23 cellular contexts compared by ENCODE assay signal in the genomic region with DNA sequence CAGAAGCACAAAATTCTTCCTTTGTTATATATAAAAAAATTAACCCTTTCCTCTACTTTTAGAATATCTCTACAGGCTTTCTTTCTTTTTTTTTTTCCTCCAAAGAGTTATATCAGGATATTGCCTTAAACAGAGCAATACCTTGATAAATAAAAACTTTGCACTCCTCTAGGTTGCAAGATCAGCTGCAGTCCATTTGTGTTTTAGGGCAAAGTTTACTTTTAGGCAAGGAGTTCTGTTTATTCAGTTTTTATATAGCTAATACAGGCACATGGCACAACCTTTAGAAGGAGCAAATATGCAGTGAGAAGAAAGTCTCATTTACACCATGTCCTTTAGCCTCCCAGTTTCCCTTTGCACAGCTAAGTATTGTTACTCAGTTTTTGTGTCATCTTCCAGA. TPM values are rescaled to one million over a fixed set of nuclear protein-coding genes. Genes with fewer than 3 reads are reported as not detected.
A peak's percentile ranks its signal among the peaks of the same experiment; 100 is the strongest.
DNase-seq lines count a peak whose midpoint lies in the region; ATAC-seq, FAIRE-seq and TF ChIP-seq lines count a peak whose summit lies in the region.
"Had no signal": no experiment of that assay in that cellular context is flagged by ENCODE, and none has a peak within 500 bp of the region (broad histone marks: within the 10 kb centered on the region; RNA-seq: fewer than 3 reads in every experiment).

No MANE protein-coding gene starts in this region.

- TF ChIP-seq POLR2A in HepG2 (IDR thresholded peaks at IDR 0.05; ENCODE audit: insufficient read depth in 1 of 2, low read depth in 2 of 2, low read length in 2 of 2): no peak
- no peak for TF ChIP-seq POLR2A in right lobe of liver (IDR thresholded peaks at IDR 0.05)
- no peak for TF ChIP-seq POLR2A in heart left ventricle (IDR thresholded peaks at IDR 0.05)

- H3K36me3 ChIP-seq in HepG2 (replicated peaks in 1 of 2; ENCODE audit: control insufficient read depth in 1 of 2, insufficient read depth in 2 of 2, low read length in 2 of 2) (peaks cover 4 to 9% of the 10 kb centered on the region in 2 experiments; a peak in 4 of 5 replicates), right lobe of liver (peaks cover 0 to 2% (median 0%) of the 10 kb centered on the region in 4 donors), heart left ventricle (peaks cover 0 to 15% (median 0%) of the 10 kb centered on the region in 9 donors)
- H3K36me3 ChIP-seq: BLaER1 treated with 17β-estradiol and CSF1 and Interleukin-3, amounts not matched to agents 10 nM and 100 nM had no signal

- H3K9me3 ChIP-seq in HepG2 (ENCODE audit: low read length) (peaks cover 28% of the 10 kb centered on the region), right lobe of liver (no peaks in the 10 kb centered on the region), heart left ventricle (peaks cover 0 to 45% (median 16%) of the 10 kb centered on the region in 12 donors)

- no peak for TF ChIP-seq CTCF in HepG2 (CRISPR knock-in tag; IDR thresholded peaks at IDR 0.05)
- no peak for TF ChIP-seq CTCF in right lobe of liver (IDR thresholded peaks at IDR 0.05)
- TF ChIP-seq CTCF in heart left ventricle (IDR thresholded peaks at IDR 0.05): no peak

- CTCF ChIA-PET in HepG2 (lab: Yijun Ruan, JAX; ENCODE audit: low intra/inter-chr PET ratio, low total read pairs): no interaction called here

- ATAC-seq in left colon (peak; percentile 77), HepG2 (no peak; the same call in 2 of the 3 replicates), right lobe of liver (peak; percentile 66 to 77 (median 73)), heart left ventricle (no peak)
- ATAC-seq: A549; CD8-positive, alpha-beta T cell had no signal

- intact Hi-C loops in left colon (cut with DNase I, micrococcal nuclease): no loop called here
- intact Hi-C loops in HepG2 (cut with micrococcal nuclease; ENCODE audit: unreplicated experiment): no loop called here
- intact Hi-C loops in right lobe of liver (cut with DNase I): no loop called here
- intact Hi-C loops in heart left ventricle (cut with DNase I): no loop called here

- FAIRE-seq in HepG2 (lab: Jason Lieb, UNC): peak; percentile 66
- FAIRE-seq: D721Med, G401.6, GM12891, GM19239 had no signal

- H2AFZ ChIP-seq in HepG2 (ENCODE audit: low read length): no peak overlapping the region

- H4K20me1 ChIP-seq in HepG2 (ENCODE audit: insufficient read depth, low read length): no peaks in the 10 kb centered on the region
- H4K20me1 ChIP-seq: BLaER1 treated with 17β-estradiol and CSF1 and Interleukin-3, amounts not matched to agents 10 nM and 100 nM had no signal

- no peak for DNase-seq in left colon
- no peak for DNase-seq in HepG2 (ENCODE audit: low spot score)
- DNase-seq in right lobe of liver: no peak
- DNase-seq in heart left ventricle: no peak
- DNase-seq in nucleus accumbens (lab: John Stamatoyannopoulos, UW): no peak
- DNase-seq: AML-193; Caco-2; Calu3; CD4-positive, alpha-beta T cell; CD8-positive, alpha-beta T cell; DMS79 treated with DMSO at 0.1 percent for 48 hours; GF-D8 had no signal

- H3K4me3 ChIP-seq in HepG2 (replicated peaks in 1 of 3; ENCODE audit: insufficient read depth in 1 of 3, low read depth in 2 of 3, low read length in 3 of 3) (no peak overlapping the region), right lobe of liver (no peak overlapping the region), heart left ventricle (no peak overlapping the region)
- H3K4me3 ChIP-seq: A549; BLaER1 treated with 17β-estradiol and CSF1 and Interleukin-3, amounts not matched to agents 10 nM and 100 nM had no signal

- no peak for TF ChIP-seq RAD21 in HepG2 (CRISPR knock-in tag; IDR thresholded peaks at IDR 0.05)

- no TSS peak for BruUV-seq in HepG2 (replicated peaks; lab: Mats Ljungman, UMichigan)

- TF ChIP-seq EP300 in HepG2 (IDR thresholded peaks at IDR 0.05; ENCODE audit: low read depth in 2 of 2, low read length in 2 of 2): no peak
- no peak for TF ChIP-seq EP300 in HepG2 (CRISPR knock-in tag; IDR thresholded peaks at IDR 0.05; ENCODE audit: borderline replicate concordance)

- peak overlapping the region; percentile 6 for H3K27ac ChIP-seq in HepG2 (ENCODE audit: extremely low read length, insufficient read depth, low read length)
- peak overlapping the region in 2 of 3 donors; percentile 60 to 70 for H3K27ac ChIP-seq in right lobe of liver
- no peak overlapping the region for H3K27ac ChIP-seq in heart left ventricle
- H3K27ac ChIP-seq: 22Rv1; A549; BLaER1 treated with 17β-estradiol and CSF1 and Interleukin-3, amounts not matched to agents 10 nM and 100 nM; C4-2B had no signal

- in situ Hi-C loops in HepG2 (cut with HindIII; ENCODE audit: extremely low pct_ligation_motif_present, low pct_unique_long_range_greater_than_20kb): no loop called here

- H3K9ac ChIP-seq in HepG2 (ENCODE audit: insufficient read depth, low read depth, low read length): no peak overlapping the region
- H3K9ac ChIP-seq: BLaER1 treated with 17β-estradiol and CSF1 and Interleukin-3, amounts not matched to agents 10 nM and 100 nM had no signal

- H3K79me2 ChIP-seq in HepG2 (ENCODE audit: insufficient read depth, low read length): peaks cover 9% of the 10 kb centered on the region

- no peaks in the 10 kb centered on the region for H3K27me3 ChIP-seq in HepG2 (ENCODE audit: control insufficient read depth in 1 of 2, insufficient read depth in 2 of 2, low read length in 2 of 2)
- H3K27me3 ChIP-seq in right lobe of liver: no peaks in the 10 kb centered on the region
- no peaks in the 10 kb centered on the region for H3K27me3 ChIP-seq in heart left ventricle
- H3K27me3 ChIP-seq: BLaER1 treated with 17β-estradiol and CSF1 and Interleukin-3, amounts not matched to agents 10 nM and 100 nM had no signal

- 0 out of 2 replicates have a peak overlapping the region, but pooled peaks have one; percentile 2 for H3K4me2 ChIP-seq in HepG2 (ENCODE audit: low read depth, low read length)
- H3K4me2 ChIP-seq: A549; BLaER1 treated with 17β-estradiol and CSF1 and Interleukin-3, amounts not matched to agents 10 nM and 100 nM had no signal

- peaks cover 58% of the 10 kb centered on the region for H3K4me1 ChIP-seq in HepG2 (ENCODE audit: insufficient read depth, low read length)
- H3K4me1 ChIP-seq in right lobe of liver: peaks cover 0 to 60% (median 16%) of the 10 kb centered on the region in 4 donors
- peaks cover 0 to 5% (median 0%) of the 10 kb centered on the region in 12 donors for H3K4me1 ChIP-seq in heart left ventricle
- H3K4me1 ChIP-seq: A549; BLaER1 treated with 17β-estradiol and CSF1 and Interleukin-3, amounts not matched to agents 10 nM and 100 nM had no signal

- POLR2A ChIA-PET in HepG2 (lab: Yijun Ruan, JAX): interaction anchor here (0.6 to 2.7 kb wide), 2 partner anchors 10 to 11 kb away, joined by 3 to 28 read pairs; a partner anchor contains a TSS

RNA-seq across cellular contexts. Expression of a gene that starts 10.3 kb away (rescaled TPM):
- 10 to 100 TPM in 1 of 2 donors, 1 to 10 TPM in 1; 8.1 to 10.6 TPM for total RNA-seq in left colon
- 19.3 and 22.0 TPM in 2 replicates for total RNA-seq in HepG2 (2016; rRNA removed; fragmentation: Illumina TruSeq; extraction: Trizol)
- 70.4 and 78.7 TPM in 2 replicates for total RNA-seq in HepG2 (2016; cell fraction: cytosol; rRNA removed; fragmentation: Illumina TruSeq; extraction: Trizol; ENCODE audit: low read depth)
- total RNA-seq in HepG2 (2016; cell fraction: insoluble cytoplasmic fraction; rRNA removed; fragmentation: Illumina TruSeq; extraction: Trizol): 20.0 and 23.4 TPM in 2 replicates
- 36.7 and 40.7 TPM in 2 replicates for total RNA-seq in HepG2 (2016; cell fraction: membrane; rRNA removed; fragmentation: Illumina TruSeq; extraction: Trizol)
- total RNA-seq in HepG2 (2016; cell fraction: nucleus; rRNA removed; fragmentation: Illumina TruSeq; extraction: Trizol): 27.3 and 38.1 TPM in 2 replicates
- polyA plus RNA-seq in HepG2 (2011; rRNA removed): 13.4 and 17.7 TPM in 2 replicates
- 18.1 and 21.4 TPM in 2 replicates for polyA plus RNA-seq in HepG2 (2011; cell fraction: cytosol; rRNA removed)
- 10.7 and 11.9 TPM in 2 replicates for polyA plus RNA-seq in HepG2 (2011; cell fraction: nucleus; rRNA removed)
- 14.6 and 23.3 TPM in 2 replicates for polyA plus RNA-seq in HepG2 (2012)
- polyA plus RNA-seq in HepG2 (2016; cell fraction: cytosol; fragmentation: Illumina TruSeq; extraction: Trizol; ENCODE audit: low read depth): 51.8 and 58.1 TPM in 2 replicates
- polyA plus RNA-seq in HepG2 (2016; cell fraction: insoluble cytoplasmic fraction; fragmentation: Illumina TruSeq; extraction: Trizol; ENCODE audit: low read depth): 25.9 and 29.7 TPM in 2 replicates
- 28.6 and 35.5 TPM in 2 replicates for polyA plus RNA-seq in HepG2 (2016; cell fraction: membrane; fragmentation: Illumina TruSeq; extraction: Trizol; ENCODE audit: low read depth)
- 9.9 and 22.8 TPM in 2 replicates for polyA plus RNA-seq in HepG2 (2016; cell fraction: nucleus; fragmentation: Illumina TruSeq; extraction: Trizol; ENCODE audit: insufficient read depth, low read depth)
- polyA minus RNA-seq in HepG2 (2011; rRNA and poly(A)+ RNA removed; ENCODE audit: low replicate concordance): 4.1 and 25.5 TPM in 2 replicates
- 5.1 and 7.5 TPM in 2 replicates for polyA minus RNA-seq in HepG2 (2011; cell fraction: cytosol; rRNA and poly(A)+ RNA removed)
- polyA minus RNA-seq in HepG2 (2011; cell fraction: nucleus; rRNA and poly(A)+ RNA removed): 58.6 and 83.8 TPM in 2 replicates
- total RNA-seq in right lobe of liver: 10 to 100 TPM in 5 of 6 experiments, 1 to 10 TPM in 1; 9.9 to 19.9 (median 16.3) TPM
- total RNA-seq in heart left ventricle: 10 to 100 TPM in 8 of 9 donors, 1 to 10 TPM in 1; 7.7 to 34.4 (median 14.9) TPM
- polyA plus RNA-seq in heart left ventricle: 10 to 100 TPM in 1 of 2 donors, 1 to 10 TPM in 1; 2.4 to 14.9 TPM
- total RNA-seq: A172; B cell; CD4-positive, alpha-beta T cell; CD8-positive, alpha-beta T cell had no signal
- polyA plus RNA-seq: BJ had no signal

RNA-seq across cellular contexts. Expression of a gene that starts 40.1 kb away (rescaled TPM):
- total RNA-seq in left colon (1 to 10 TPM; 3.8 to 9.9 TPM), HepG2 (2016; rRNA removed; fragmentation: Illumina TruSeq; extraction: Trizol) (5.8 and 8.3 TPM in 2 replicates), right lobe of liver (1 to 10 TPM; 2.9 to 7.1 (median 5.4) TPM), heart left ventricle (1 to 10 TPM; 3.4 to 8.6 (median 7.4) TPM)
- 1.8 and 1.9 TPM in 2 replicates for total RNA-seq in HepG2 (2016; cell fraction: cytosol; rRNA removed; fragmentation: Illumina TruSeq; extraction: Trizol; ENCODE audit: low read depth)
- 5.6 and 8.5 TPM in 2 replicates for total RNA-seq in HepG2 (2016; cell fraction: insoluble cytoplasmic fraction; rRNA removed; fragmentation: Illumina TruSeq; extraction: Trizol)
- 6.0 and 6.3 TPM in 2 replicates for total RNA-seq in HepG2 (2016; cell fraction: membrane; rRNA removed; fragmentation: Illumina TruSeq; extraction: Trizol)
- 8.7 TPM in 2 replicates for total RNA-seq in HepG2 (2016; cell fraction: nucleus; rRNA removed; fragmentation: Illumina TruSeq; extraction: Trizol)
- polyA plus RNA-seq in HepG2 (2011; rRNA removed) (2.7 and 4.0 TPM in 2 replicates), heart left ventricle (1 to 10 TPM; 4.4 to 6.3 TPM)
- polyA plus RNA-seq in HepG2 (2011; cell fraction: cytosol; rRNA removed): 2.4 and 4.0 TPM in 2 replicates
- polyA plus RNA-seq in HepG2 (2011; cell fraction: nucleus; rRNA removed): 15.1 and 19.3 TPM in 2 replicates
- 9.8 and 13.3 TPM in 2 replicates for polyA plus RNA-seq in HepG2 (2012)
- 1.3 and 1.4 TPM in 2 replicates for polyA plus RNA-seq in HepG2 (2016; cell fraction: cytosol; fragmentation: Illumina TruSeq; extraction: Trizol; ENCODE audit: low read depth)
- 13.9 and 16.9 TPM in 2 replicates for polyA plus RNA-seq in HepG2 (2016; cell fraction: insoluble cytoplasmic fraction; fragmentation: Illumina TruSeq; extraction: Trizol; ENCODE audit: low read depth)
- polyA plus RNA-seq in HepG2 (2016; cell fraction: membrane; fragmentation: Illumina TruSeq; extraction: Trizol; ENCODE audit: low read depth): 4.1 and 4.2 TPM in 2 replicates
- polyA plus RNA-seq in HepG2 (2016; cell fraction: nucleus; fragmentation: Illumina TruSeq; extraction: Trizol; ENCODE audit: insufficient read depth, low read depth): 25.1 and 25.7 TPM in 2 replicates
- 1.0 and 15.3 TPM in 2 replicates for polyA minus RNA-seq in HepG2 (2011; rRNA and poly(A)+ RNA removed; ENCODE audit: low replicate concordance)
- 10.1 and 11.8 TPM in 2 replicates for polyA minus RNA-seq in HepG2 (2011; cell fraction: cytosol; rRNA and poly(A)+ RNA removed)
- 7.0 and 10.7 TPM in 2 replicates for polyA minus RNA-seq in HepG2 (2011; cell fraction: nucleus; rRNA and poly(A)+ RNA removed)
- total RNA-seq: B cell; CD8-positive, alpha-beta T cell had no signal

Comparison
In these comparisons a context has a peak if more than half of its experiments do, and no peak if none do; other contexts are left out.
1. ATAC-seq: peak in left colon (single experiment) and right lobe of liver (4 of 4); none in HepG2 (single experiment) and heart left ventricle (0 of 4).
2. H3K27ac ChIP-seq: peak in HepG2 (single experiment) and right lobe of liver (2 of 3); none in heart left ventricle (0 of 12).